ENCODE assay signal across 19 cellular contexts in the genomic region with DNA sequence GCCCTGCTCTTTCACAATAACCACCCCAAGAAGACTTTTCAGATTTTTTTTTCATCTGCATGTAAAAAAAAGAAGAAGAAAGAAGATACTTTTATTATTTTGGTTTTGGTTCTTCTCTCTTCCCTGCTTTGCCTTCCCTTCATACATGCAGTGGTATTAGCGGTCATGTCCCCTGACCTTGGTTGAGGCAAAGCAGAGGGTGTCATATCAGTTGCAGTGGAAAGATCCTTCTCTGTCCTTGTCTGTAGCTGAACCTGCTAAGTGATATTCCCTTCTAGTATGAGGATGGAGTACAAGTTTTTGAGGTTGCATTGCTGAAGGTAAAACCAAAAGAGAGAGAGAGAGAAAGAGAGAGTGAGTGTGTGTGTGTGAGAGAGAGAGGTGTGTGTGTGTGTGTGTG.
DNase-seq lines count a peak whose midpoint lies in the region; ATAC-seq and TF ChIP-seq lines count a peak whose summit lies in the region.
"Had no signal": no experiment of that assay in that cellular context is flagged by ENCODE, and none has a peak within 500 bp of the region (broad histone marks: within the 10 kb centered on the region; RNA-seq: fewer than 3 reads in every experiment).

No MANE protein-coding gene starts in this region.

- 91% methylated on average over 1 of the region's 1 CpG for WGBS in right cardiac atrium

- no peak overlapping the region for H3K4me3 Mint-ChIP-seq in immature natural killer cell

- TF ChIP-seq CTCF in cardiac muscle cell (IDR thresholded peaks at IDR 0.05; ENCODE audit: low read depth, low read length) = no peak

- H3K36me3 Mint-ChIP-seq in immature natural killer cell = peaks cover 0 to 3% (median 0%) of the 10 kb centered on the region in 3 donors

- peak overlapping the region; percentile 0 to 73 (median 55) for H3K27ac Mint-ChIP-seq in immature natural killer cell

- H3K4me1 ChIP-seq in cardiac muscle cell (ENCODE audit: low read depth) (peaks cover 9% of the 10 kb centered on the region), right cardiac atrium (ENCODE audit: control insufficient read depth, insufficient read depth, low read length) (no peaks in the 10 kb centered on the region)
- H3K4me1 ChIP-seq: BLaER1 had no signal

- no peak for DNase-seq in cardiac muscle cell (ENCODE audit: low read depth in 1 of 2, low spot score in 1 of 2)
- no peak for DNase-seq in right cardiac atrium
- peak; percentile 34 for DNase-seq in NOMO-1 treated with dmso at 0.1 percent for 144 hours (lab: John Stamatoyannopoulos, UW; ENCODE audit: unreplicated experiment)
- DNase-seq in immature natural killer cell = no peak
- DNase-seq in NCI-H524 (lab: John Stamatoyannopoulos, UW) = no peak
- no peak for DNase-seq in hippocampal formation (lab: John Stamatoyannopoulos, UW)
- DNase-seq: COR-L47, EL, NCI-H1092, NCI-H146, NCI-H2081, NCI-H510A, NCI-H82, SHP77 had no signal

- peaks cover 0 to 3% (median 1%) of the 10 kb centered on the region in 3 donors for H3K27me3 Mint-ChIP-seq in immature natural killer cell (ENCODE audit: low read depth in 3 of 3)

- H3K9me3 ChIP-seq in cardiac muscle cell (ENCODE audit: low read depth) (no peaks in the 10 kb centered on the region), right cardiac atrium (ENCODE audit: control insufficient read depth, low read length) (no peaks in the 10 kb centered on the region)
- H3K9me3 ChIP-seq: BLaER1 had no signal

- peak overlapping the region; percentile 43 for H3K27ac ChIP-seq in cardiac muscle cell
- H3K27ac ChIP-seq in right cardiac atrium (ENCODE audit: low read length) = no peak overlapping the region
- H3K27ac ChIP-seq: BLaER1 had no signal

- H3K36me3 ChIP-seq in cardiac muscle cell = no peaks in the 10 kb centered on the region

- H3K9me3 Mint-ChIP-seq in immature natural killer cell = no peaks in the 10 kb centered on the region

- intact Hi-C loops in right cardiac atrium (cut with DNase I) = no loop called here

- H3K4me1 Mint-ChIP-seq in immature natural killer cell = peaks cover 60 to 83% of the 10 kb centered on the region in 2 donors

- H3K27me3 ChIP-seq in cardiac muscle cell = no peaks in the 10 kb centered on the region
- H3K27me3 ChIP-seq in right cardiac atrium (ENCODE audit: control insufficient read depth, insufficient read depth) = no peaks in the 10 kb centered on the region
- H3K27me3 ChIP-seq: BLaER1 had no signal

- ATAC-seq in right cardiac atrium = no peak
- ATAC-seq in GM18870 (IDR thresholded peaks at IDR 0.05; ENCODE audit: unreplicated experiment) = no peak
- ATAC-seq in GM19467 (IDR thresholded peaks at IDR 0.05; ENCODE audit: unreplicated experiment) = no peak
- ATAC-seq: HCT116, K562 had no signal

- H3K4me3 ChIP-seq in cardiac muscle cell (no peak overlapping the region), right cardiac atrium (ENCODE audit: low read length) (no peak overlapping the region)
- H3K4me3 ChIP-seq: BLaER1, K562 had no signal
